Comparison of ENCODE assay signal across 20 cellular contexts in genomic region chr16:72596373-72596772, GRCh38.
A peak's percentile ranks its signal among the peaks of the same experiment; 100 is the strongest.
DNase-seq lines count a peak whose midpoint lies in the region; ATAC-seq, FAIRE-seq and TF ChIP-seq lines count a peak whose summit lies in the region.
"Had no signal": no experiment of that assay in that cellular context is flagged by ENCODE, and none has a peak within 500 bp of the region (broad histone marks: within the 10 kb centered on the region; RNA-seq: fewer than 3 reads in every experiment).

No MANE protein-coding gene starts in this region.

- H3K4me2 ChIP-seq in GM12878 (ENCODE audit: control insufficient read depth, insufficient read depth), result peak overlapping the region; percentile 30
- H3K4me2 ChIP-seq: BLaER1 had no signal

- H3K27me3 Mint-ChIP-seq in osteocyte (ENCODE audit: unreplicated experiment), result no peaks in the 10 kb centered on the region
- H3K27me3 Mint-ChIP-seq: CD4-positive, alpha-beta memory T cell; CD4-positive, CD25-positive, alpha-beta regulatory T cell; CD8-positive, alpha-beta memory T cell had no signal

- no peaks in the 10 kb centered on the region for H4K20me1 ChIP-seq in GM12878 (ENCODE audit: control insufficient read depth, insufficient read depth)
- H4K20me1 ChIP-seq: BLaER1 had no signal

- H3K27ac ChIP-seq in GM12878 (ENCODE audit: control insufficient read depth, insufficient read depth) (peak overlapping the region; percentile 42), transverse colon (no peak overlapping the region)
- H3K27ac ChIP-seq: BLaER1 had no signal

- CTCF ChIA-PET in GM12878 (lab: Yijun Ruan, JAX), result no interaction called here

- H3K36me3 ChIP-seq in GM12878 (ENCODE audit: control insufficient read depth in 2 of 2, insufficient read depth in 2 of 2, low read length in 1 of 2) (no peaks in the 10 kb centered on the region; a peak in 1 of 4 replicates), transverse colon (no peaks in the 10 kb centered on the region)
- H3K36me3 ChIP-seq: BE2C, BLaER1 had no signal

- no TSS peak for BruUV-seq in GM12878 (replicated peaks; lab: Mats Ljungman, UMichigan)

- no peak for TF ChIP-seq EP300 in GM12878 (IDR thresholded peaks at IDR 0.05; ENCODE audit: borderline replicate concordance in 1 of 2, control insufficient read depth in 1 of 2, low read depth in 2 of 2, low read length in 2 of 2)
- TF ChIP-seq EP300 in transverse colon (IDR thresholded peaks at IDR 0.05; ENCODE audit: low read depth), result no peak

- in situ Hi-C loops in GM12878 (cut with MboI), result no loop called here
- in situ Hi-C loops in transverse colon (cut with MboI; ENCODE audit: low pct_ligation_motif_present in 1 of 4, low pct_unique_long_range_greater_than_20kb in 1 of 4, low sequenced_read_pairs in 3 of 4), result no loop called here

- H3K27me3 ChIP-seq in GM12878 (replicated peaks in 1 of 2; ENCODE audit: control insufficient read depth in 2 of 2, insufficient read depth in 2 of 2, low read length in 1 of 2), result no peaks in the 10 kb centered on the region
- no peaks in the 10 kb centered on the region for H3K27me3 ChIP-seq in transverse colon
- H3K27me3 ChIP-seq: BE2C, BLaER1 had no signal

- ATAC-seq in GM12878 (no peak), GM19395 (IDR thresholded peaks at IDR 0.05; ENCODE audit: unreplicated experiment) (no peak)

- H3K4me1 ChIP-seq in GM12878 (ENCODE audit: control insufficient read depth, insufficient read depth, low read length), result peaks cover 27% of the 10 kb centered on the region
- no peaks in the 10 kb centered on the region for H3K4me1 ChIP-seq in transverse colon
- H3K4me1 ChIP-seq: BE2C, BLaER1 had no signal

- peaks cover 2% of the 10 kb centered on the region for H3K36me3 Mint-ChIP-seq in osteocyte (ENCODE audit: unreplicated experiment)
- H3K36me3 Mint-ChIP-seq: CD4-positive, alpha-beta memory T cell; CD4-positive, CD25-positive, alpha-beta regulatory T cell had no signal

- H3K4me3 ChIP-seq in GM12878, result no peak overlapping the region
- H3K4me3 ChIP-seq in transverse colon, result no peak overlapping the region
- H3K4me3 ChIP-seq: BLaER1 had no signal

- intact Hi-C loops in GM12878 (cut with micrococcal nuclease; ENCODE audit: unreplicated experiment), result no loop called here
- intact Hi-C loops in transverse colon (cut with DNase I; ENCODE audit: low total_unique reads), result no loop called here

- DNase-seq in GM12878 (ENCODE audit: low read depth, low spot score) (no peak), osteocyte (ENCODE audit: extremely low spot score, unreplicated experiment) (no peak), transverse colon (no peak), Kasumi-1 (lab: John Stamatoyannopoulos, UW) (no peak)
- DNase-seq: 8988T; ACHN; BE2C; C1 segment of cervical spinal cord; CD4-positive, alpha-beta memory T cell; CD4-positive, CD25-positive, alpha-beta regulatory T cell; CD8-positive, alpha-beta memory T cell; COR-L47; DMS79 treated with DMSO at 0.1 percent for 48 hours; GF-D8 had no signal

- FAIRE-seq in GM12878 (lab: Jason Lieb, UNC), result no peak
- FAIRE-seq: G401.6, GM12891, GM19239 had no signal

- peaks cover 3% of the 10 kb centered on the region for H3K9me3 Mint-ChIP-seq in osteocyte (ENCODE audit: unreplicated experiment)

- POLR2A ChIA-PET in GM12878 (lab: Charles Lee), result interaction anchor here (0.9 kb wide), 1 partner anchor 9 kb away, joined by 3 read pairs; no protein-coding TSS in a partner anchor

- H3K27ac Mint-ChIP-seq in osteocyte (ENCODE audit: unreplicated experiment), result peak overlapping the region; percentile 9
- H3K27ac Mint-ChIP-seq: CD14-positive monocyte; CD4-positive, alpha-beta memory T cell; CD4-positive, CD25-positive, alpha-beta regulatory T cell; CD8-positive, alpha-beta memory T cell had no signal

- H3K4me1 Mint-ChIP-seq in osteocyte (ENCODE audit: unreplicated experiment), result peaks cover 15% of the 10 kb centered on the region
- H3K4me1 Mint-ChIP-seq: CD4-positive, alpha-beta memory T cell; CD8-positive, alpha-beta memory T cell had no signal

- TF ChIP-seq CTCF in GM12878 (IDR thresholded peaks at IDR 0.05 in 2 of 3, conservative IDR thresholded peaks at IDR 0.05 in 1 of 3; ENCODE audit: control insufficient read depth in 2 of 3, extremely low read depth in 1 of 3, insufficient read depth in 1 of 3, low read depth in 3 of 3, low read length in 3 of 3) (no peak), osteocyte (IDR thresholded peaks at IDR 0.05) (no peak), transverse colon (IDR thresholded peaks at IDR 0.05) (no peak)

- WGBS in GM12878 (ENCODE audit: insufficient coverage, insufficient replicate concordance, low lambda C conversion rate, missing lambda C conversion rate), result 64% methylated on average over 3 of the region's 3 CpGs
- WGBS in transverse colon (ENCODE audit: low coverage in 1 of 2), 2 donors, result 82 to 100% methylated on average over 1 to 3 of the region's 3 CpGs

- SMC1A ChIA-PET in GM12878 (lab: Charles Lee; ENCODE audit: uncharacterized antibody, unreplicated experiment), result interaction anchor here (1.3 kb wide), 1 partner anchor 93 kb away, joined by 3 read pairs; no protein-coding TSS in a partner anchor

- RAD21 ChIA-PET in GM12878 (lab: Charles Lee; ENCODE audit: unreplicated experiment), result interaction anchor here (0.9 kb wide), 1 partner anchor 62 kb away, joined by 3 read pairs; no protein-coding TSS in a partner anchor

- no peak overlapping the region for H3K9ac ChIP-seq in GM12878 (ENCODE audit: control insufficient read depth, insufficient read depth, low read length)
- H3K9ac ChIP-seq: BLaER1 had no signal

- TF ChIP-seq POLR2A in GM12878 (IDR thresholded peaks at IDR 0.05; ENCODE audit: low read depth, low read length), result no peak
- no peak for TF ChIP-seq POLR2A in transverse colon (IDR thresholded peaks at IDR 0.05)

- H3K4me3 Mint-ChIP-seq in osteocyte (ENCODE audit: unreplicated experiment), result no peak overlapping the region
- H3K4me3 Mint-ChIP-seq: CD14-positive monocyte; CD4-positive, alpha-beta memory T cell; CD4-positive, CD25-positive, alpha-beta regulatory T cell; CD8-positive, alpha-beta memory T cell had no signal

- H2AFZ ChIP-seq in GM12878 (ENCODE audit: control insufficient read depth, low read depth, low read length), result no peak overlapping the region; the same call in 1 of the 2 replicates

- H3K79me2 ChIP-seq in GM12878 (ENCODE audit: control insufficient read depth, insufficient read depth, low read length), result no peaks in the 10 kb centered on the region; the same call in 1 of the 2 replicates

- no peaks in the 10 kb centered on the region; the same call in 2 of the 3 replicates for H3K9me3 ChIP-seq in GM12878 (replicated peaks; ENCODE audit: control insufficient read depth, insufficient read depth, low read length)
- no peaks in the 10 kb centered on the region for H3K9me3 ChIP-seq in transverse colon
- H3K9me3 ChIP-seq: BE2C, BLaER1 had no signal

- no peak for TF ChIP-seq RAD21 in GM12878 (IDR thresholded peaks at IDR 0.05; ENCODE audit: insufficient read depth, low read depth, low read length)

TF ChIP-seq in GM12878, 131 proteins besides CTCF, POLR2A, EP300 and RAD21:
- TF ChIP-seq NRF1 (conservative IDR thresholded peaks at IDR 0.05; ENCODE audit: low read depth, low read length) (no peak), NR2F1 (conservative IDR thresholded peaks at IDR 0.05) (no peak), STAT3 (IDR thresholded peaks at IDR 0.05; ENCODE audit: low read depth, low read length) (no peak), FOS (IDR thresholded peaks at IDR 0.05; ENCODE audit: borderline replicate concordance, extremely low read depth, insufficient read length) (no peak), HDAC2 (IDR thresholded peaks at IDR 0.05) (no peak), PAX5 (IDR thresholded peaks at IDR 0.05; ENCODE audit: borderline replicate concordance, low read depth, low read length) (no peak), SKIL (IDR thresholded peaks at IDR 0.05; ENCODE audit: low read depth, poor library complexity, severe bottlenecking) (no peak), WRNIP1 (IDR thresholded peaks at IDR 0.05; ENCODE audit: borderline replicate concordance, low read depth, low read length) (no peak), SRF (IDR thresholded peaks at IDR 0.05; ENCODE audit: low read depth in 2 of 2, low read length in 2 of 2) (no peak)
- TF ChIP-seq, protein P1, sequence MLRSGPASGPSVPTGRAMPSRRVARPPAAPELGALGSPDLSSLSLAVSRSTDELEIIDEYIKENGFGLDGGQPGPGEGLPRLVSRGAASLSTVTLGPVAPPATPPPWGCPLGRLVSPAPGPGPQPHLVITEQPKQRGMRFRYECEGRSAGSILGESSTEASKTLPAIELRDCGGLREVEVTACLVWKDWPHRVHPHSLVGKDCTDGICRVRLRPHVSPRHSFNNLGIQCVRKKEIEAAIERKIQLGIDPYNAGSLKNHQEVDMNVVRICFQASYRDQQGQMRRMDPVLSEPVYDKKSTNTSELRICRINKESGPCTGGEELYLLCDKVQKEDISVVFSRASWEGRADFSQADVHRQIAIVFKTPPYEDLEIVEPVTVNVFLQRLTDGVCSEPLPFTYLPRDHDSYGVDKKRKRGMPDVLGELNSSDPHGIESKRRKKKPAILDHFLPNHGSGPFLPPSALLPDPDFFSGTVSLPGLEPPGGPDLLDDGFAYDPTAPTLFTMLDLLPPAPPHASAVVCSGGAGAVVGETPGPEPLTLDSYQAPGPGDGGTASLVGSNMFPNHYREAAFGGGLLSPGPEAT (IDR thresholded peaks at IDR 0.05; ENCODE audit: low read depth), result no peak
